ENCODE assay signal across 23 cellular contexts in the genomic region with DNA sequence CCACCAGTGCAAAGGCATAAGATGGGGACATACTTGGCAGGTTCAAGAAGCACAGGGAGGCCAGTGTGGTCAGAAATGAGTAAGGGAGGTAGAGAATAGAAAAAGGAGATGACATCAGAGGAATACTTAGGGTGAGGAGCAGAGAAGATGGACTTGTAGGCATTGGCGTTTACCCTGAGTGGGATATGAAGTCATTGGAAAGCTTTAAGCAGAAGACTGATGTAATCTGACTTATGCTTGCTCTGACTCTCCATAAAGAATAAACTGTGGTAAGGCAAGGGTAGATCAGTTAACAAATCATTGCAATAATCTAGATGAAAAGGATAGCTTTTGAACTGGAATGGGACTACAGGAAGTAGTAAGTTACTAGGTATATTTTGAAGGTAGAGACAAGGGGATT.
"Had no signal": no experiment of that assay in that cellular context is flagged by ENCODE, and none has a peak within 500 bp of the region (broad histone marks: within the 10 kb centered on the region; RNA-seq: fewer than 3 reads in every experiment).

No MANE protein-coding gene starts in this region.

- H3K9me3 ChIP-seq: colonic mucosa, heart right ventricle, left lung, ovary, right lobe of liver, thoracic aorta, tibial nerve, upper lobe of left lung, uterus had no signal

- H3K4me1 ChIP-seq: colonic mucosa, right lobe of liver, uterus had no signal

- DNase-seq: colonic mucosa; effector CD8-positive, alpha-beta T cell; endodermal cell; foreskin melanocyte; glutamatergic neuron; heart right ventricle; hippocampal formation; left cardiac atrium; left lung; natural killer cell; occipital lobe; ovary; right lobe of liver; small intestine; stimulated activated CD4-positive, alpha-beta T cell treated with anti-CD3 and anti-CD28 coated beads, Interleukin-15, amount 100 ng/mL, for 24 hours; stimulated activated CD4-positive, alpha-beta T cell treated with anti-CD3 and anti-CD28 coated beads, Interleukin-2, amount 100 ng/mL, for 48 hours; stimulated activated naive B cell treated with anti-CD40 and anti-IgM and Interleukin-4, amounts not matched to agents 10 μg/mL and 1 μg/mL and 100 μg/mL, for 72 hours; upper lobe of left lung; uterus had no signal

- H3K4me3 ChIP-seq: colonic mucosa, heart right ventricle, left lung, ovary, right lobe of liver, thoracic aorta, tibial nerve, upper lobe of left lung, uterus had no signal

- H3K27me3 ChIP-seq: colonic mucosa, heart right ventricle, left lung, ovary, right lobe of liver, tibial nerve, upper lobe of left lung, uterus had no signal

- ATAC-seq: esophagus mucosa; heart right ventricle; left cardiac atrium; left lung; natural killer cell; right lobe of liver; stimulated activated naive B cell treated with anti-CD40 and anti-IgM and Interleukin-4, amounts not matched to agents 10 μg/mL and 1 μg/mL and 100 μg/mL, for 72 hours had no signal

- H3K36me3 ChIP-seq: colonic mucosa, heart right ventricle, left lung, ovary, right lobe of liver, thoracic aorta, tibial nerve, upper lobe of left lung, uterus had no signal

- H3K27ac ChIP-seq: colonic mucosa, epithelial cell of prostate, heart right ventricle, left lung, ovary, right lobe of liver, thoracic aorta, tibial nerve, upper lobe of left lung, uterus had no signal
